In the genomic region with DNA sequence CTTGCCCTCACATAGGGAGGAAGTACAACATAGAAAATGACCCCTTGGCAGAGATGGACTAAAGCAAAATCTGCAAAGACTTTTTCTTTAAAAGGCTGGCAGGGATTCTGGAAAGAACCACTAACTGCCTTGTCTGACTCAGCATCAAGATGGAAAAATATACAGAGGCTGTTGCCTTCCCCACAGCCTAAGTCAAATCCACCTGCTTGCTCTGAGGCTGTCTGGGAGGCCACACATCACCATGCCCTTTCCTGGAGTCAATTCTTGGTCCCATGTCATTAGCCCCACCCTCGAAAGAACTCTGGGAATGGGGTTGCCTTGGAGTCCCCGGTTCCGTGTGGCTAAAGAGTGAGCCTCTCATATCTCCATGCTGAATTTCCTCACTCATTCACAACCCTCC, we compare ENCODE assay signal across 9 cellular contexts. TPM values are rescaled to one million over a fixed set of nuclear protein-coding genes. Genes with fewer than 3 reads are reported as not detected.
DNase-seq lines count a peak whose midpoint lies in the region; FAIRE-seq and TF ChIP-seq lines count a peak whose summit lies in the region.
"Had no signal": no experiment of that assay in that cellular context is flagged by ENCODE, and none has a peak within 500 bp of the region (broad histone marks: within the 10 kb centered on the region; RNA-seq: fewer than 3 reads in every experiment).

No MANE protein-coding gene starts in this region.

- H3K27ac ChIP-seq in CD8-positive, alpha-beta memory T cell (ENCODE audit: low read depth, low read length) = peak overlapping the region; percentile 14
- H3K27ac ChIP-seq in Peyer's patch (peak overlapping the region; percentile 51 to 83 (median 72)), endothelial cell of umbilical vein (ENCODE audit: insufficient read depth, low read depth, low read length) (peak overlapping the region; percentile 95)

- BruUV-seq in endothelial cell of umbilical vein (replicated peaks; lab: Mats Ljungman, UMichigan) = TSS peak; percentile 81

- intact Hi-C loops in endothelial cell of umbilical vein (cut with micrococcal nuclease) = loop anchor here (1.0 to 5.0 kb wide), 8 partner anchors 18 to 1311 kb away; a partner anchor contains a TSS

- peaks cover 54% of the 10 kb centered on the region for H3K4me1 ChIP-seq in CD8-positive, alpha-beta memory T cell (ENCODE audit: insufficient read depth, low read length)
- H3K4me1 ChIP-seq in Peyer's patch = peaks cover 0 to 42% (median 23%) of the 10 kb centered on the region in 4 donors
- peaks cover 41% of the 10 kb centered on the region for H3K4me1 ChIP-seq in endothelial cell of umbilical vein (ENCODE audit: control insufficient read depth, extremely low read depth, insufficient read depth, low read length)

- H3K9me1 ChIP-seq in endothelial cell of umbilical vein (replicated peaks; ENCODE audit: control insufficient read depth, extremely low read depth, insufficient read depth, low read length) = no peaks in the 10 kb centered on the region

- peak overlapping the region; percentile 38 for H2AFZ ChIP-seq in endothelial cell of umbilical vein (ENCODE audit: low read depth, low read length)

- peak overlapping the region; percentile 33 to 90 (median 79) for H3K27ac Mint-ChIP-seq in CD8-positive, alpha-beta memory T cell

- H3K27me3 Mint-ChIP-seq in CD8-positive, alpha-beta memory T cell = peaks cover 0 to 2% of the 10 kb centered on the region in 2 donors

- CTCF ChIA-PET in CD8-positive, alpha-beta memory T cell (lab: Charles Lee) = no interaction called here
- CTCF ChIA-PET in endothelial cell of umbilical vein (lab: Charles Lee) = interaction anchor here (0.8 to 3.4 kb wide), 3 partner anchors 18 to 80 kb away, joined by 3 to 23 read pairs (median 4); no protein-coding TSS in a partner anchor

- H3K4me1 Mint-ChIP-seq in CD8-positive, alpha-beta memory T cell = peaks cover 49 to 74% (median 62%) of the 10 kb centered on the region in 3 donors

- H3K9me3 Mint-ChIP-seq in CD8-positive, alpha-beta memory T cell = no peaks in the 10 kb centered on the region

- dilution Hi-C loops in endothelial cell of umbilical vein (cut with MboI; ENCODE audit: extremely low pct_ligation_motif_present, low sequenced_read_pairs) = no loop called here

- peak; percentile 58 for FAIRE-seq in endothelial cell of umbilical vein (lab: Jason Lieb, UNC)

- POLR2A ChIA-PET in CD8-positive, alpha-beta memory T cell (lab: Charles Lee) = no interaction called here
- POLR2A ChIA-PET in endothelial cell of umbilical vein (lab: Charles Lee) = no interaction called here

- no peaks in the 10 kb centered on the region for H3K79me2 ChIP-seq in endothelial cell of umbilical vein (ENCODE audit: control insufficient read depth, insufficient read depth, low read length)

- H3K4me2 ChIP-seq in endothelial cell of umbilical vein (ENCODE audit: insufficient read depth, low read length) = peak overlapping the region; percentile 50

- no peak for TF ChIP-seq CTCF in Peyer's patch (IDR thresholded peaks at IDR 0.05)
- no peak for TF ChIP-seq CTCF in endothelial cell of umbilical vein (IDR thresholded peaks at IDR 0.05; ENCODE audit: extremely low read depth in 1 of 2, insufficient read depth in 1 of 2, low read depth in 1 of 2, low read length in 2 of 2)

- DNase-seq in CD8-positive, alpha-beta memory T cell = no peak
- DNase-seq in Peyer's patch (no peak), endothelial cell of umbilical vein (ENCODE audit: low read depth, low spot score) (peak; percentile 88), renal cortical epithelial cell (ENCODE audit: low read depth) (peak; percentile 65), cerebellar nuclear complex (lab: John Stamatoyannopoulos, UW) (no peak), NCI-H510A treated with DMSO at 0.1 percent for 48 hours (lab: John Stamatoyannopoulos, UW) (no peak), NCI-H2081 treated with DMSO at 0.1 percent for 48 hours (lab: John Stamatoyannopoulos, UW) (no peak), putamen (ENCODE audit: low spot score) (no peak)

- H3K27me3 ChIP-seq in CD8-positive, alpha-beta memory T cell (ENCODE audit: insufficient read depth, low read length, poor library complexity, severe bottlenecking) = no peaks in the 10 kb centered on the region
- no peaks in the 10 kb centered on the region for H3K27me3 ChIP-seq in Peyer's patch
- H3K27me3 ChIP-seq in endothelial cell of umbilical vein (ENCODE audit: control insufficient read depth in 2 of 2, insufficient read depth in 2 of 2, low read length in 2 of 2) = no peaks in the 10 kb centered on the region

- peaks cover 5% of the 10 kb centered on the region for H3K36me3 ChIP-seq in CD8-positive, alpha-beta memory T cell (ENCODE audit: insufficient read depth, low read length)
- H3K36me3 ChIP-seq in Peyer's patch (no peaks in the 10 kb centered on the region), endothelial cell of umbilical vein (ENCODE audit: control insufficient read depth in 2 of 2, extremely low read depth in 1 of 2, insufficient read depth in 2 of 2, low read length in 2 of 2) (no peaks in the 10 kb centered on the region)

- peaks cover 0 to 18% (median 0%) of the 10 kb centered on the region in 3 donors for H3K36me3 Mint-ChIP-seq in CD8-positive, alpha-beta memory T cell

- TF ChIP-seq POLR2A in Peyer's patch (IDR thresholded peaks at IDR 0.05) (no peak), endothelial cell of umbilical vein (IDR thresholded peaks at IDR 0.05; ENCODE audit: low read depth, low read length) (no peak)

- no peaks in the 10 kb centered on the region for H3K9me3 ChIP-seq in CD8-positive, alpha-beta memory T cell (ENCODE audit: low read length)
- H3K9me3 ChIP-seq in Peyer's patch = no peaks in the 10 kb centered on the region
- H3K9me3 ChIP-seq in endothelial cell of umbilical vein (replicated peaks; ENCODE audit: control insufficient read depth, insufficient read depth, low read length) = no peaks in the 10 kb centered on the region

- H3K9ac ChIP-seq in endothelial cell of umbilical vein (replicated peaks; ENCODE audit: extremely low read depth, insufficient read depth, low read length) = peak overlapping the region; percentile 84

- peak overlapping the region in 6 of 7 donors; percentile 7 to 69 (median 54) for H3K4me3 Mint-ChIP-seq in CD8-positive, alpha-beta memory T cell

- H4K20me1 ChIP-seq in endothelial cell of umbilical vein (replicated peaks; ENCODE audit: control insufficient read depth, extremely low read depth, insufficient read depth, low read length) = no peaks in the 10 kb centered on the region

- H3K4me3 ChIP-seq in CD8-positive, alpha-beta memory T cell (ENCODE audit: low read length) = no peak overlapping the region
- H3K4me3 ChIP-seq in Peyer's patch (no peak overlapping the region), endothelial cell of umbilical vein (replicated peaks in 1 of 3; ENCODE audit: insufficient read depth in 1 of 3, low read depth in 1 of 3, low read length in 3 of 3) (peak overlapping the region in 1 of 3 experiments; percentile 4)

TF ChIP-seq in endothelial cell of umbilical vein, 7 proteins besides CTCF, POLR2A, EP300 and RAD21:
- peak; percentile 23 for TF ChIP-seq JUN (IDR thresholded peaks at IDR 0.05; ENCODE audit: borderline replicate concordance, insufficient read depth, insufficient read length, low read depth)
- no peak for TF ChIP-seq GATA2 (IDR thresholded peaks at IDR 0.05; ENCODE audit: insufficient read depth, insufficient read length, low read depth, low read length)
- TF ChIP-seq, protein P1, sequence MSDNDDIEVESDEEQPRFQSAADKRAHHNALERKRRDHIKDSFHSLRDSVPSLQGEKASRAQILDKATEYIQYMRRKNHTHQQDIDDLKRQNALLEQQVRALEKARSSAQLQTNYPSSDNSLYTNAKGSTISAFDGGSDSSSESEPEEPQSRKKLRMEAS (IDR thresholded peaks at IDR 0.05; ENCODE audit: insufficient read depth, insufficient read length) = no peak
- no peak for TF ChIP-seq MYC (IDR thresholded peaks at IDR 0.05; ENCODE audit: low read depth, low read length)
- TF ChIP-seq POLR2AphosphoS5 (IDR thresholded peaks at IDR 0.05; ENCODE audit: insufficient read depth, low read depth, low read length) = no peak
- no peak for TF ChIP-seq FOS (IDR thresholded peaks at IDR 0.05; ENCODE audit: borderline replicate concordance, insufficient read depth, low read length)
- TF ChIP-seq EZH2 (IDR thresholded peaks at IDR 0.05; ENCODE audit: borderline replicate concordance, low read depth, low read length, severe bottlenecking) = no peak

RNA-seq across cellular contexts. Expression of a gene that starts 39.5 kb away (rescaled TPM):
- not detected for total RNA-seq in CD8-positive, alpha-beta memory T cell
- not detected for polyA plus RNA-seq in CD8-positive, alpha-beta memory T cell
- total RNA-seq in Peyer's patch = not detected
- total RNA-seq in endothelial cell of umbilical vein = not detected in 2 replicates
- not detected in 2 replicates for polyA plus RNA-seq in endothelial cell of umbilical vein
- not detected in 2 replicates for polyA plus RNA-seq in endothelial cell of umbilical vein (2011; cell fraction: cytosol; rRNA removed)
- polyA plus RNA-seq in endothelial cell of umbilical vein (2011; cell fraction: nucleus; rRNA removed) = not detected in 2 replicates
- polyA plus RNA-seq in endothelial cell of umbilical vein (2012) = not detected in 2 replicates
- polyA minus RNA-seq in endothelial cell of umbilical vein = not detected in 2 replicates
- not detected for polyA minus RNA-seq in endothelial cell of umbilical vein (2011; cell fraction: cytosol; rRNA and poly(A)+ RNA removed)
- not detected in 2 replicates for polyA minus RNA-seq in endothelial cell of umbilical vein (2011; cell fraction: nucleus; rRNA and poly(A)+ RNA removed)
- not detected in 2 replicates for total RNA-seq in renal cortical epithelial cell
- total RNA-seq: subcutaneous adipose tissue had no signal

Comparison
In these comparisons a context has a peak if more than half of its experiments do, and no peak if none do; other contexts are left out.
1. DNase-seq: peak in endothelial cell of umbilical vein (single experiment) and renal cortical epithelial cell (single experiment); none in CD8-positive, alpha-beta memory T cell (0 of 5), Peyer's patch (0 of 3), cerebellar nuclear complex (0 of 2), NCI-H510A treated with DMSO at 0.1 percent for 48 hours (single experiment), NCI-H2081 treated with DMSO at 0.1 percent for 48 hours (single experiment) and putamen (single experiment).
2. H3K27ac ChIP-seq: peak in every context shown above with its lines; median percentile 95 in endothelial cell of umbilical vein; 72 in Peyer's patch; 14 in CD8-positive, alpha-beta memory T cell.